Comparison of ENCODE assay signal across 15 cellular contexts in the genomic region with DNA sequence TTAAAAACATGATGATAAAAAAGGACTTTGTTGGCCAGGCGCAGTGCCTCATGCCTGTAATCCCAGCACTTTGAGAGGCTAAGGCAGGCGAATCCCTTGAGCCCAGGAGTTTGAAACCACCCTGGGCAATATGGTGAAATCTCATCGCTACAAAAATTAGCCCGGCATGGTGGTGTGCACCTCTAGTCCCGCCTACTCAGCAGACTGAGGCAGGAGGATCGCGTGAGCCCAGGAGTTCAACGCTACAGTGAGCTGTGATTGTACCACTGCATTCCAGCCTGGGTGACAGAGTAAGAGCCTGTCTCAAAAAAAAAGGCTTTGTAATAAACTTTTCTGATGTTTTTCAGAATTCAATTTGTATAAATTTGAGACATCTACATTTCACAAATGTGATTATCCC.
DNase-seq lines count a peak whose midpoint lies in the region; ATAC-seq and FAIRE-seq lines count a peak whose summit lies in the region.
"Had no signal": no experiment of that assay in that cellular context is flagged by ENCODE, and none has a peak within 500 bp of the region (broad histone marks: within the 10 kb centered on the region; RNA-seq: fewer than 3 reads in every experiment).

No MANE protein-coding gene starts in this region.

- intact Hi-C loops in activated CD4-positive, alpha-beta T cell treated with anti-CD3 and anti-CD28 coated beads for 36 hours (cut with DNase I, micrococcal nuclease) = loop anchor here in 1 of 2 experiments (5.0 kb wide), 1 partner anchor 40 kb away; no protein-coding TSS in a partner anchor

- no peaks in the 10 kb centered on the region for H3K9me3 ChIP-seq in trophoblast cell (ENCODE audit: insufficient read depth, low read depth, low read length)
- H3K9me3 ChIP-seq: prostate gland had no signal

- H4K8ac ChIP-seq in trophoblast cell (ENCODE audit: low read depth, low read length) = no peak overlapping the region

- H4K91ac ChIP-seq in trophoblast cell (ENCODE audit: low read depth, low read length) = peak overlapping the region; percentile 51

- POLR2A ChIA-PET in activated CD4-positive, alpha-beta T cell treated with anti-CD3 and anti-CD28 coated beads for 36 hours (lab: Charles Lee) = interaction anchor here (1.0 to 1.8 kb wide), 2 partner anchors 27 to 147 kb away, joined by 4 to 10 read pairs; partner anchors contain the start of gene SIRT5

- H3K79me1 ChIP-seq in trophoblast cell (ENCODE audit: low read length) = peaks cover 19% of the 10 kb centered on the region

- no peak overlapping the region for H2BK5ac ChIP-seq in trophoblast cell (ENCODE audit: low read depth, low read length, poor library complexity)

- FAIRE-seq in urothelium cell line (lab: Jason Lieb, UNC) = no peak
- FAIRE-seq: frontal cortex had no signal

- no peak overlapping the region for H4K12ac ChIP-seq in trophoblast cell (ENCODE audit: low read depth, low read length)

- no peaks in the 10 kb centered on the region for H3K27me3 ChIP-seq in trophoblast cell (ENCODE audit: insufficient read depth, low read length)

- H3K18ac ChIP-seq in trophoblast cell (ENCODE audit: low read length) = peak overlapping the region; percentile 15

- peaks cover 27 to 43% of the 10 kb centered on the region in 2 experiments for H3K4me1 ChIP-seq in trophoblast cell (ENCODE audit: control insufficient read depth in 1 of 2, insufficient read depth in 2 of 2, low read length in 2 of 2)
- H3K4me1 ChIP-seq: prostate gland had no signal

- CTCF ChIA-PET in activated CD4-positive, alpha-beta T cell treated with anti-CD3 and anti-CD28 coated beads for 36 hours (lab: Charles Lee) = interaction anchor here (0.8 to 2.4 kb wide), 7 partner anchors 13 to 147 kb away, joined by 3 to 12 read pairs (median 4); partner anchors contain the start of gene SIRT5

- peak overlapping the region; percentile 58 for H3K4me3 Mint-ChIP-seq in activated CD4-positive, alpha-beta T cell treated with anti-CD3 and anti-CD28 coated beads for 36 hours
- H3K4me3 Mint-ChIP-seq in activated T-helper 17 cell treated with anti-CD3 and anti-CD28 coated beads, Interleukin-2, amount 50 U/mL, for 72 hours = peak overlapping the region; percentile 57

- no peak overlapping the region for H2AFZ ChIP-seq in trophoblast cell (ENCODE audit: insufficient read depth, low read length, poor library complexity)

- H2BK120ac ChIP-seq in trophoblast cell (ENCODE audit: insufficient read depth, low read length, poor library complexity) = peak overlapping the region; percentile 34

- WGBS in trophoblast cell (ENCODE audit: extremely low coverage, insufficient coverage, insufficient read length) = no CpG with 5 or more reads among the region's 8 CpGs

- H2AK5ac ChIP-seq in trophoblast cell (ENCODE audit: low read length) = no peak overlapping the region

- H3K23ac ChIP-seq in trophoblast cell (ENCODE audit: low read length) = no peak overlapping the region

- no peaks in the 10 kb centered on the region for H3K79me2 ChIP-seq in trophoblast cell (ENCODE audit: control insufficient read depth, insufficient read depth, low read length, poor library complexity)

- H3K4ac ChIP-seq in trophoblast cell (ENCODE audit: low read depth, low read length) = no peak overlapping the region

- H3K14ac ChIP-seq in trophoblast cell (ENCODE audit: low read length) = no peak overlapping the region

- H3K9me3 Mint-ChIP-seq in activated CD4-positive, alpha-beta T cell treated with anti-CD3 and anti-CD28 coated beads for 36 hours (ENCODE audit: low read depth) = no peaks in the 10 kb centered on the region
- no peaks in the 10 kb centered on the region for H3K9me3 Mint-ChIP-seq in activated T-helper 17 cell treated with anti-CD3 and anti-CD28 coated beads, Interleukin-2, amount 50 U/mL, for 72 hours
- H3K9me3 Mint-ChIP-seq: dendritic cell treated with granulocyte-macrophage colony-stimulating factor and Interleukin-4, amounts not matched to agents 40 ng/mL and 50 ng/mL, for 4 days had no signal

- no peak overlapping the region for H3K4me3 ChIP-seq in trophoblast cell (ENCODE audit: low read depth, low read length)
- H3K4me3 ChIP-seq: lung, prostate gland had no signal

- peaks cover 70% of the 10 kb centered on the region for H3K4me1 Mint-ChIP-seq in activated CD4-positive, alpha-beta T cell treated with anti-CD3 and anti-CD28 coated beads for 36 hours
- H3K4me1 Mint-ChIP-seq in activated T-helper 17 cell treated with anti-CD3 and anti-CD28 coated beads, Interleukin-2, amount 50 U/mL, for 72 hours = peaks cover 36% of the 10 kb centered on the region

- H3K27ac ChIP-seq in trophoblast cell (ENCODE audit: low read depth, low read length) = no peak overlapping the region
- H3K27ac ChIP-seq: prostate gland had no signal

- H2BK12ac ChIP-seq in trophoblast cell (ENCODE audit: low read length) = no peak overlapping the region

- ATAC-seq in activated CD4-positive, alpha-beta T cell treated with anti-CD3 and anti-CD28 coated beads for 36 hours = no peak
- peak; percentile 18 for ATAC-seq in GM19455 (IDR thresholded peaks at IDR 0.05; ENCODE audit: unreplicated experiment)
- no peak for ATAC-seq in activated T-helper 17 cell treated with anti-CD3 and anti-CD28 coated beads, Interleukin-2, amount 50 U/mL, for 72 hours (replicated peaks)

- peak; percentile 44 for DNase-seq in activated CD4-positive, alpha-beta T cell treated with anti-CD3 and anti-CD28 coated beads for 36 hours
- DNase-seq in activated CD4-positive, alpha-beta T cell treated with anti-CD3 and anti-CD28 coated beads, Interleukin-2, amount 50 U/mL, for 4 hours = no peak
- DNase-seq in trophoblast cell (peak; percentile 82 to 83), urothelium cell line (ENCODE audit: low spot score) (no peak), NCI-H2196 (lab: John Stamatoyannopoulos, UW; ENCODE audit: unreplicated experiment) (no peak)
- no peak for DNase-seq in stimulated activated CD4-positive, alpha-beta T cell treated with anti-CD3 and anti-CD28 coated beads, Interleukin-12 subunit alpha, Interleukin-12 subunit beta, amount 100 ng/mL, for 4 hours
- DNase-seq: DMS53, NCI-H1436, T1000 had no signal

- H3K9ac ChIP-seq in trophoblast cell (ENCODE audit: low read length) = no peak overlapping the region

- peak overlapping the region; percentile 95 for H3K27ac Mint-ChIP-seq in activated CD4-positive, alpha-beta T cell treated with anti-CD3 and anti-CD28 coated beads for 36 hours
- H3K27ac Mint-ChIP-seq in activated T-helper 17 cell treated with anti-CD3 and anti-CD28 coated beads, Interleukin-2, amount 50 U/mL, for 72 hours = peak overlapping the region; percentile 59

- H3K36me3 Mint-ChIP-seq in activated CD4-positive, alpha-beta T cell treated with anti-CD3 and anti-CD28 coated beads for 36 hours (ENCODE audit: low read depth) = no peaks in the 10 kb centered on the region
- H3K36me3 Mint-ChIP-seq in activated T-helper 17 cell treated with anti-CD3 and anti-CD28 coated beads, Interleukin-2, amount 50 U/mL, for 72 hours (ENCODE audit: low read depth) = peaks cover 4% of the 10 kb centered on the region

- no peaks in the 10 kb centered on the region for H3K36me3 ChIP-seq in trophoblast cell (ENCODE audit: control insufficient read depth in 1 of 2, insufficient read depth in 2 of 2, low read length in 2 of 2)
- H3K36me3 ChIP-seq: prostate gland had no signal

- no peak overlapping the region for H3K4me2 ChIP-seq in trophoblast cell (ENCODE audit: low read length)

- no peaks in the 10 kb centered on the region for H3K27me3 Mint-ChIP-seq in activated CD4-positive, alpha-beta T cell treated with anti-CD3 and anti-CD28 coated beads for 36 hours
- H3K27me3 Mint-ChIP-seq in activated T-helper 17 cell treated with anti-CD3 and anti-CD28 coated beads, Interleukin-2, amount 50 U/mL, for 72 hours = no peaks in the 10 kb centered on the region

Comparison
In these comparisons a context has a peak if more than half of its experiments do, and no peak if none do; other contexts are left out.
1. DNase-seq: peak in activated CD4-positive, alpha-beta T cell treated with anti-CD3 and anti-CD28 coated beads for 36 hours (single experiment) and trophoblast cell (2 of 2); none in activated CD4-positive, alpha-beta T cell treated with anti-CD3 and anti-CD28 coated beads, Interleukin-2, amount 50 U/mL, for 4 hours (0 of 2), urothelium cell line (single experiment), stimulated activated CD4-positive, alpha-beta T cell treated with anti-CD3 and anti-CD28 coated beads, Interleukin-12 subunit alpha, Interleukin-12 subunit beta, amount 100 ng/mL, for 4 hours (single experiment) and NCI-H2196 (single experiment).